Comparison of ENCODE assay signal across 19 cellular contexts in the genomic region with DNA sequence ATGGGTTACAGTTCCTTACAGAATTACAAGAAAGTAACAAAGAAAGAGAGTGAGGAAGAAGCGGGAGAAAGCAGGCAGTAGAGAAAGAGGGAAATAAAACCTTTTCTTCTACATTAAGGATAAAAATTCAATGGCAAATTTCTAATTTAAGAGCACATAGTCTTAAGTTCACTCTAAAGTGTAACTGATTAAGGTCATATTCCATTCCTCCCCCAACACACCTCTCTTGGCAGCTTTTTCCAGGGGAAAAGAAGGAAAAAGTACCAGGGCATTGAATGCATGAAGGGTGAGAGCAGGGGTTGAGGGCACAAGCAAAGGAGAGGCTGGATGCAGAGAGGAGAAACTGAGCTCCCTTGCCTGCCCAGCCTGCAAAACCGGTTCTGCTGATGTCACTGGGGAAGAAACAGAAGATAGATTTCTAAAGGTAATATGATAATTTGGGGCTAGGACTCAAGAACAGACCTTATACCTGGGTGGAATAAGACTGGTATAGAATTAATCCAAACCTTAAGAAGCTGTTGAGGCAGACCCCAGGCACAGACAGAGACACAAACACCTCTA. TPM values are rescaled to one million over a fixed set of nuclear protein-coding genes. Genes with fewer than 3 reads are reported as not detected.
A peak's percentile ranks its signal among the peaks of the same experiment; 100 is the strongest.
DNase-seq lines count a peak whose midpoint lies in the region; ATAC-seq, FAIRE-seq and TF ChIP-seq lines count a peak whose summit lies in the region.
"Had no signal": no experiment of that assay in that cellular context is flagged by ENCODE, and none has a peak within 500 bp of the region (broad histone marks: within the 10 kb centered on the region; RNA-seq: fewer than 3 reads in every experiment).

No MANE protein-coding gene starts in this region.

- TF ChIP-seq CTCF in bronchial epithelial cell (IDR thresholded peaks at IDR 0.05; ENCODE audit: insufficient read depth, low read length, severe bottlenecking), result no peak
- TF ChIP-seq CTCF in GM10266 (IDR thresholded peaks at IDR 0.05; ENCODE audit: control insufficient read depth, insufficient read depth, low read depth, missing control alignments), result no peak

- H3K4me3 ChIP-seq in bronchial epithelial cell (ENCODE audit: low read depth, low read length), result no peak overlapping the region
- H3K4me3 ChIP-seq: SK-N-MC had no signal

- peak; percentile 61 for DNase-seq in DMS53 (lab: John Stamatoyannopoulos, UW)
- DNase-seq in NCI-H345 (lab: John Stamatoyannopoulos, UW), result peak; percentile 38
- DNase-seq in bronchial epithelial cell (ENCODE audit: low read depth), result peak; percentile 61
- peak; percentile 78 for DNase-seq in mucosa of gallbladder (ENCODE audit: low spot score)
- no peak for DNase-seq in sciatic nerve (ENCODE audit: low spot score)
- no peak for DNase-seq in GM10266 (ENCODE audit: extremely low spot score)
- no peak for DNase-seq in NCI-H1694 treated with DMSO at 0.1 percent for 48 hours (lab: John Stamatoyannopoulos, UW)
- DNase-seq: Caco-2, DMS79 treated with DMSO at 0.1 percent for 48 hours, GF-D8, GOT3, KG1, NCI-H1048, NCI-H69 had no signal

- FAIRE-seq in bronchial epithelial cell (lab: Jason Lieb, UNC), result no peak

- H3K36me3 ChIP-seq in bronchial epithelial cell (ENCODE audit: control insufficient read depth, insufficient read depth, low read length), result no peaks in the 10 kb centered on the region

- intact Hi-C loops in sciatic nerve (cut with DNase I), result no loop called here

- no peaks in the 10 kb centered on the region for H3K27me3 ChIP-seq in bronchial epithelial cell (ENCODE audit: control insufficient read depth, insufficient read depth, low read length)

- no peak for ATAC-seq in sciatic nerve
- ATAC-seq: Panc1, Right ventricle myocardium inferior had no signal

RNA-seq across cellular contexts. Expression of a gene that starts 4.6 kb away (rescaled TPM):
- total RNA-seq in bronchial epithelial cell (not detected in 2 replicates), mucosa of gallbladder (47.0 TPM), sciatic nerve (not detected)
- total RNA-seq: A673, Caco-2, M059J, Right ventricle myocardium inferior had no signal

Comparison
In these comparisons a context has a peak if more than half of its experiments do, and no peak if none do; other contexts are left out.
1. DNase-seq: peak in DMS53 (single experiment), NCI-H345 (single experiment), bronchial epithelial cell (single experiment) and mucosa of gallbladder (single experiment); none in sciatic nerve (single experiment), GM10266 (single experiment) and NCI-H1694 treated with DMSO at 0.1 percent for 48 hours (single experiment).
2. RNA of a gene that starts 4.6 kb away (total RNA-seq): 47.0 TPM in mucosa of gallbladder (single experiment); not detected in bronchial epithelial cell and not detected in sciatic nerve (single experiment); every median in the first group is over 10 times any median in the second.